Comparison of ENCODE assay signal across 9 cellular contexts in genomic region chr1:20552728-20553571, GRCh38. TPM values are rescaled to one million over a fixed set of nuclear protein-coding genes. Genes with fewer than 3 reads are reported as not detected.
A peak's percentile ranks its signal among the peaks of the same experiment; 100 is the strongest.
DNase-seq lines count a peak whose midpoint lies in the region; ATAC-seq and TF ChIP-seq lines count a peak whose summit lies in the region.
"Had no signal": no experiment of that assay in that cellular context is flagged by ENCODE, and none has a peak within 500 bp of the region (broad histone marks: within the 10 kb centered on the region; RNA-seq: fewer than 3 reads in every experiment).

No MANE protein-coding gene starts in this region.

- H3K36me3 ChIP-seq in right lobe of liver (no peaks in the 10 kb centered on the region), aorta (ENCODE audit: control insufficient read depth in 1 of 2, insufficient read depth in 2 of 2, low read length in 1 of 2) (no peaks in the 10 kb centered on the region)

- TF ChIP-seq POLR2A in right lobe of liver (IDR thresholded peaks at IDR 0.05): no peak

- H3K4me1 ChIP-seq in right lobe of liver (peaks cover 0 to 9% (median 0%) of the 10 kb centered on the region in 4 donors), aorta (ENCODE audit: control insufficient read depth in 1 of 2, insufficient read depth in 2 of 2, low read length in 2 of 2) (no peaks in the 10 kb centered on the region)

- no peak for TF ChIP-seq CTCF in right lobe of liver (IDR thresholded peaks at IDR 0.05)

- no peak overlapping the region for H3K4me3 ChIP-seq in right lobe of liver
- H3K4me3 ChIP-seq in aorta (ENCODE audit: low read length in 2 of 2): no peak overlapping the region

- WGBS in right lobe of liver (ENCODE audit: insufficient coverage, low coverage, low lambda C conversion rate, missing lambda C conversion rate): 0% methylated on average over 1 of the region's 99 CpGs
- 1% methylated on average over 96 to 99 of the region's 99 CpGs for WGBS in aorta, 2 donors

- H3K27ac ChIP-seq in right lobe of liver (no peak overlapping the region), aorta (ENCODE audit: low read depth in 1 of 2, low read length in 2 of 2) (no peak overlapping the region)

- intact Hi-C loops in right lobe of liver (cut with DNase I) (no loop called here), aorta (cut with DNase I) (no loop called here)

- H3K9me3 ChIP-seq in right lobe of liver: no peaks in the 10 kb centered on the region
- H3K9me3 ChIP-seq in aorta (ENCODE audit: control insufficient read depth, low read length): no peaks in the 10 kb centered on the region

- peak; percentile 19 for DNase-seq in stimulated activated CD4-positive, alpha-beta T cell treated with anti-CD3 and anti-CD28 coated beads, Interleukin-15, amount 100 ng/mL, for 24 hours
- DNase-seq in stimulated activated CD4-positive, alpha-beta T cell treated with anti-CD3 and anti-CD28 coated beads, Interleukin-4, amount 100 ng/mL, for 4 hours: no peak
- DNase-seq in ecto neural progenitor cell (ENCODE audit: low spot score): peak; percentile 55
- peak in 1 of 3 donors; percentile 53 for DNase-seq in right lobe of liver
- DNase-seq in aorta: no peak
- no peak for DNase-seq in islet precursor cell
- DNase-seq in SW 1271 (lab: John Stamatoyannopoulos, UW): no peak
- no peak for DNase-seq in NCI-H2029 treated with DMSO at 0.1 percent for 48 hours (lab: John Stamatoyannopoulos, UW)
- DNase-seq: stimulated activated naive CD4-positive, alpha-beta T cell had no signal

- H3K27me3 ChIP-seq in right lobe of liver (no peaks in the 10 kb centered on the region), aorta (ENCODE audit: control insufficient read depth in 1 of 2, insufficient read depth in 2 of 2, low read length in 1 of 2) (no peaks in the 10 kb centered on the region)

- ATAC-seq in right lobe of liver (peak in 3 of 4 donors; percentile 8 to 27 (median 11)), aorta (ENCODE audit: low FRiP score) (peak; percentile 16)

RNA-seq across cellular contexts. Expression of gene FAM43B, which starts 0.6 kb away (rescaled TPM):
- total RNA-seq in right lobe of liver: under 1 TPM in 4 of 6 experiments, not detected in 2; 0.09 to 0.24 (median 0.12) TPM
- total RNA-seq in aorta: 1 to 10 TPM in 1 of 2 donors, under 1 TPM in 1; 0.52 to 2.7 TPM
- polyA plus RNA-seq in aorta: not detected

RNA-seq across cellular contexts. Expression of gene CDA, which starts 35.9 kb away (rescaled TPM):
- total RNA-seq in right lobe of liver (10 to 100 TPM; 12.6 to 33.8 (median 24.5) TPM), aorta (1 to 10 TPM; 5.3 to 9.0 TPM)
- 10 to 100 TPM in 1 of 2 donors, 1 to 10 TPM in 1; 5.4 to 16.2 TPM for polyA plus RNA-seq in aorta

RNA-seq across cellular contexts. Expression of gene MUL1, which starts 45.0 kb away (rescaled TPM):
- total RNA-seq in right lobe of liver (10 to 100 TPM; 14.4 to 33.6 (median 16.7) TPM), aorta (10 to 100 TPM; 16.8 to 18.6 TPM)
- polyA plus RNA-seq in aorta: 1 to 10 TPM; 5.5 to 9.6 TPM

Comparison
In these comparisons a context has a peak if more than half of its experiments do, and no peak if none do; other contexts are left out.
1. DNase-seq: peak in stimulated activated CD4-positive, alpha-beta T cell treated with anti-CD3 and anti-CD28 coated beads, Interleukin-15, amount 100 ng/mL, for 24 hours (single experiment) and ecto neural progenitor cell (single experiment); none in stimulated activated CD4-positive, alpha-beta T cell treated with anti-CD3 and anti-CD28 coated beads, Interleukin-4, amount 100 ng/mL, for 4 hours (0 of 2), aorta (0 of 2), islet precursor cell (single experiment), SW 1271 (0 of 2) and NCI-H2029 treated with DMSO at 0.1 percent for 48 hours (single experiment).